In the genomic region with DNA sequence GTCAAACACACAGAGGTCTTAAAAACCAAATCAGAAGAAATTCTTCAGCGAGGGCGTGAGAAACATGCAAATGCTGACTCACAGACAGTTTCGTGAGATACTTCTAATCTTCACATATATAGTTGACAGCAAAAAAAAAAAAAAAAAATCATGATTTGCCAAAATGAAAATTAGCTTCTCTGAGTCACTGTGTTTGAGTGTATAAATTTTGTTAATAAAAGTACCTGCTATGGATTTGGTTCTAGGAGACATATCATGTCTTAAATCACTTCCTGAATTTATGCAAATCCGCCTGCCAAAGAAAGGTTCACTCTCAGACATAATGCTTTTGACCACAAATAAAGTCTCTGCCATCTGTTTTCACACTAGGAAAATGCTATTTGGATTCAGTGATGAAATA, we compare ENCODE assay signal across 17 cellular contexts.
DNase-seq lines count a peak whose midpoint lies in the region; ATAC-seq, FAIRE-seq and TF ChIP-seq lines count a peak whose summit lies in the region.
"Had no signal": no experiment of that assay in that cellular context is flagged by ENCODE, and none has a peak within 500 bp of the region (broad histone marks: within the 10 kb centered on the region; RNA-seq: fewer than 3 reads in every experiment).

No MANE protein-coding gene starts in this region.

- no peaks in the 10 kb centered on the region for H3K27me3 Mint-ChIP-seq in naive B cell
- H3K27me3 Mint-ChIP-seq in activated CD8-positive, alpha-beta memory T cell treated with anti-CD3 and anti-CD28 coated beads, Interleukin-2, amount 10 ng/mL, durations not matched to agents 7 days and 5 days: peaks cover 2% of the 10 kb centered on the region
- H3K27me3 Mint-ChIP-seq: activated naive CD8-positive, alpha-beta T cell treated with anti-CD3 and anti-CD28 coated beads for 36 hours had no signal

- H3K4me3 Mint-ChIP-seq in naive B cell: peak overlapping the region in 7 of 8 donors; percentile 29 to 77 (median 59)
- no peak overlapping the region for H3K4me3 Mint-ChIP-seq in activated CD8-positive, alpha-beta memory T cell treated with anti-CD3 and anti-CD28 coated beads, Interleukin-2, amount 10 ng/mL, durations not matched to agents 7 days and 5 days
- H3K4me3 Mint-ChIP-seq: activated naive CD8-positive, alpha-beta T cell treated with anti-CD3 and anti-CD28 coated beads for 36 hours; GM23338 had no signal

- H3K4me3 ChIP-seq in mammary epithelial cell (replicated peaks in 1 of 3; ENCODE audit: insufficient read depth in 1 of 3, low read depth in 2 of 3, low read length in 3 of 3): no peak overlapping the region
- H3K4me3 ChIP-seq: esophagus squamous epithelium, GM23338, right atrium auricular region had no signal

- in situ Hi-C loops in mammary epithelial cell (cut with MboI; ENCODE audit: low sequenced_read_pairs in 2 of 2): no loop called here

- H3K4me2 ChIP-seq in mammary epithelial cell (ENCODE audit: insufficient read depth, low read depth, low read length): no peak overlapping the region
- H3K4me2 ChIP-seq: GM23338 had no signal

- intact Hi-C loops in mammary epithelial cell (cut with micrococcal nuclease): no loop called here

- peak overlapping the region in 2 of 6 donors; percentile 86 to 90 for H3K27ac Mint-ChIP-seq in naive B cell
- no peak overlapping the region for H3K27ac Mint-ChIP-seq in activated CD8-positive, alpha-beta memory T cell treated with anti-CD3 and anti-CD28 coated beads, Interleukin-2, amount 10 ng/mL, durations not matched to agents 7 days and 5 days
- H3K27ac Mint-ChIP-seq: activated naive CD8-positive, alpha-beta T cell treated with anti-CD3 and anti-CD28 coated beads for 36 hours; GM23338 had no signal

- FAIRE-seq in GM18507 (lab: Jason Lieb, UNC): peak; percentile 78

- CTCF ChIA-PET in activated CD8-positive, alpha-beta memory T cell treated with anti-CD3 and anti-CD28 coated beads, Interleukin-2, amount 10 ng/mL, durations not matched to agents 7 days and 5 days (lab: Charles Lee): interaction anchor here (1.0 kb wide), 2 partner anchors 9 to 30 kb away, joined by 3 read pairs; no protein-coding TSS in a partner anchor
- CTCF ChIA-PET in mammary epithelial cell (lab: Charles Lee; ENCODE audit: low non-redundant PET): no interaction called here

- H3K27me3 ChIP-seq in mammary epithelial cell (ENCODE audit: insufficient read depth, low read length): no peaks in the 10 kb centered on the region
- H3K27me3 ChIP-seq: esophagus squamous epithelium, right atrium auricular region had no signal

- no peak overlapping the region for H3K27ac ChIP-seq in mammary epithelial cell (ENCODE audit: insufficient read depth, low read depth, low read length)
- H3K27ac ChIP-seq: esophagus squamous epithelium, right atrium auricular region had no signal

- no peak overlapping the region for H3K9ac ChIP-seq in mammary epithelial cell (ENCODE audit: insufficient read depth, low read length)

- WGBS in mammary epithelial cell (ENCODE audit: low coverage, missing lambda C conversion rate): 68% methylated on average over 4 of the region's 4 CpGs

- H3K79me2 ChIP-seq in mammary epithelial cell (ENCODE audit: insufficient read depth, low read length): no peaks in the 10 kb centered on the region

- H4K20me1 ChIP-seq in mammary epithelial cell (ENCODE audit: insufficient read depth, low read length): no peaks in the 10 kb centered on the region

- H3K9me3 Mint-ChIP-seq in naive B cell: peaks cover 0 to 3% (median 0%) of the 10 kb centered on the region in 7 donors
- H3K9me3 Mint-ChIP-seq in activated CD8-positive, alpha-beta memory T cell treated with anti-CD3 and anti-CD28 coated beads, Interleukin-2, amount 10 ng/mL, durations not matched to agents 7 days and 5 days (ENCODE audit: low read depth): no peaks in the 10 kb centered on the region
- H3K9me3 Mint-ChIP-seq: GM23338 had no signal

- peaks cover 57 to 64% (median 58%) of the 10 kb centered on the region in 3 donors for H3K4me1 Mint-ChIP-seq in naive B cell
- peaks cover 13% of the 10 kb centered on the region for H3K4me1 Mint-ChIP-seq in activated CD8-positive, alpha-beta memory T cell treated with anti-CD3 and anti-CD28 coated beads, Interleukin-2, amount 10 ng/mL, durations not matched to agents 7 days and 5 days

- no TSS peak for BruUV-seq in mammary epithelial cell (replicated peaks; lab: Mats Ljungman, UMichigan)

- DNase-seq in GM18507 (ENCODE audit: extremely low spot score, insufficient read length, low read depth) (no peak), NAMALWA (ENCODE audit: low spot score) (peak; percentile 77), naive B cell (peak; percentile 34), mammary epithelial cell (no peak), DMS53 (lab: John Stamatoyannopoulos, UW) (no peak)
- no peak for DNase-seq in activated CD8-positive, alpha-beta memory T cell treated with anti-CD3 and anti-CD28 coated beads, Interleukin-2, amount 10 ng/mL, durations not matched to agents 7 days and 5 days
- no peak for DNase-seq in central memory CD4-positive, alpha-beta T cell
- DNase-seq: activated naive CD8-positive, alpha-beta T cell treated with anti-CD3 and anti-CD28 coated beads for 36 hours; COR-L47; effector memory CD4-positive, alpha-beta T cell; esophagus squamous epithelium; NCI-H1092; NCI-H2081; NCI-H510A treated with DMSO at 0.1 percent for 48 hours had no signal

- ATAC-seq in GM21723 (IDR thresholded peaks at IDR 0.05; ENCODE audit: unreplicated experiment): peak; percentile 14
- ATAC-seq in naive B cell (ENCODE audit: low read depth in 2 of 2): peak in 1 of 2 donors; percentile 7
- ATAC-seq in activated CD8-positive, alpha-beta memory T cell treated with anti-CD3 and anti-CD28 coated beads, Interleukin-2, amount 10 ng/mL, durations not matched to agents 7 days and 5 days: no peak
- ATAC-seq: GM23338 had no signal

- no peaks in the 10 kb centered on the region for H3K9me3 ChIP-seq in mammary epithelial cell (replicated peaks; ENCODE audit: insufficient read depth, low read length)
- H3K9me3 ChIP-seq: esophagus squamous epithelium, right atrium auricular region had no signal

- H3K36me3 ChIP-seq in mammary epithelial cell (ENCODE audit: insufficient read depth, low read length): no peaks in the 10 kb centered on the region
- H3K36me3 ChIP-seq: esophagus squamous epithelium, right atrium auricular region had no signal

- no peaks in the 10 kb centered on the region for H3K4me1 ChIP-seq in mammary epithelial cell (ENCODE audit: insufficient read depth, low read length)
- H3K4me1 ChIP-seq: right atrium auricular region had no signal

- H3K36me3 Mint-ChIP-seq in naive B cell: no peaks in the 10 kb centered on the region
- H3K36me3 Mint-ChIP-seq in activated CD8-positive, alpha-beta memory T cell treated with anti-CD3 and anti-CD28 coated beads, Interleukin-2, amount 10 ng/mL, durations not matched to agents 7 days and 5 days: no peaks in the 10 kb centered on the region

- dilution Hi-C loops in mammary epithelial cell (cut with HindIII; ENCODE audit: low sequenced_read_pairs): no loop called here

- no peak for TF ChIP-seq CTCF in mammary epithelial cell (conservative IDR thresholded peaks at IDR 0.05 in 1 of 2, IDR thresholded peaks at IDR 0.05 in 1 of 2; ENCODE audit: extremely low read depth in 1 of 2, insufficient read depth in 1 of 2, low read depth in 1 of 2, low read length in 2 of 2)

- no peak overlapping the region for H2AFZ ChIP-seq in mammary epithelial cell (ENCODE audit: low read depth, low read length)
- H2AFZ ChIP-seq: GM23338 had no signal

Comparison
In these comparisons a context has a peak if more than half of its experiments do, and no peak if none do; other contexts are left out.
1. DNase-seq: peak in NAMALWA (single experiment) and naive B cell (single experiment); none in GM18507 (single experiment), activated CD8-positive, alpha-beta memory T cell treated with anti-CD3 and anti-CD28 coated beads, Interleukin-2, amount 10 ng/mL, durations not matched to agents 7 days and 5 days (single experiment), mammary epithelial cell (single experiment), DMS53 (single experiment) and central memory CD4-positive, alpha-beta T cell (single experiment).